ENCODE assay signal across 8 cellular contexts in the genomic region with DNA sequence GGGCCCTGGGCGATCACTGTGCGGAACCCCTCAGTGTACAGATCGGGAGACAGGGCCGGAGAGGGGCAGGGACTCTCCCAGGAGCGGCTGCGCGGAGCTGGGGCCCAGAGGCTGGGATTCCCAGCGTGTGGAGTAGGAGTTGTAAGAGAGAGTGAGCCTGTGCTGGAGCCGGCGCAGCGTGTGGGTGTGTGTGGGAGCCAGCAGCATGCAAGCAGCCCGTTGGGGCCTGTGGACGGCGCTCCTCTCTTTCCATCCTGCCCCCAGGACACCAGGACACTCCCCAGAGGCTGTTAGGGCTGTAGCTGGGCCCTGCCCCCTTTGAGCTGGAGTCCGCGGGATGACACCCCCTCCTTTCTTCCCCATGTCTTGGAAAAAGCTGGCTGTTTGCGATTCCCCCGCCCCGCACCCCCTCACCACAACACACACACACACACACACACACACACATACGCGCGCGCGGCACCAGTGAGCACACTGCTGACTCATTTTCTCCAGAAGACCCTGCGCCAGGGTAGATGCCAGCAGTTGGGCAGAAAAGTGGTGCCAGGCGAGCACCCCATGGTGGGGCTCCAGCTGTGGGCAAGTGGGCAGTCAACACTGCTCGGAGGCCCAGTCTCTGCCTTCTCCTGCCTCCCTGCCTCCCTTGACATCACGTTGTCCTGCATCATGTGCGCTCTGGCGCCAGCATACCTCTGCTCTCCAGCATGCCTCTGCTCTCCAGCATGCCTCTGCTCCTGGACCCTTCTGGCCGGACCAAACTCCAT. TPM values are rescaled to one million over a fixed set of nuclear protein-coding genes. Genes with fewer than 3 reads are reported as not detected.
DNase-seq lines count a peak whose midpoint lies in the region; ATAC-seq and TF ChIP-seq lines count a peak whose summit lies in the region.

No MANE protein-coding gene starts in this region.

- POLR2A ChIA-PET in naive thymus-derived CD4-positive, alpha-beta T cell (lab: Charles Lee), result interaction anchor here (0.6 kb wide), 1 partner anchor 67 kb away, joined by 3 read pairs; no protein-coding TSS in a partner anchor

- H3K9me3 ChIP-seq in fibroblast of lung (ENCODE audit: control insufficient read depth, insufficient read depth, low read depth, low read length), result no peaks in the 10 kb centered on the region
- H3K9me3 ChIP-seq in naive thymus-derived CD4-positive, alpha-beta T cell (ENCODE audit: control insufficient read depth in 2 of 3, low read length in 3 of 3), result no peaks in the 10 kb centered on the region
- no peaks in the 10 kb centered on the region for H3K9me3 ChIP-seq in upper lobe of right lung

- no peaks in the 10 kb centered on the region for H3K36me3 Mint-ChIP-seq in activated T-cell treated with anti-CD3 and anti-CD28 coated beads, Interleukin-2, amount 50 U/mL, for 24 hours (ENCODE audit: low read depth)
- no peaks in the 10 kb centered on the region for H3K36me3 Mint-ChIP-seq in naive thymus-derived CD4-positive, alpha-beta T cell

- peak overlapping the region; percentile 74 for H2AFZ ChIP-seq in fibroblast of lung (ENCODE audit: low read length)

- CTCF ChIA-PET in naive thymus-derived CD4-positive, alpha-beta T cell (lab: Charles Lee), result interaction anchor here (0.7 kb wide), 1 partner anchor 37 kb away, joined by 3 read pairs; no protein-coding TSS in a partner anchor

- peak; percentile 80 for DNase-seq in Right ventricle myocardium inferior (ENCODE audit: missing footprints)
- DNase-seq in cardiac septum (ENCODE audit: low spot score), result no peak
- DNase-seq in activated T-cell treated with anti-CD3 and anti-CD28 coated beads, Interleukin-2, amount 50 U/mL, for 24 hours, result peak; percentile 52
- peak; percentile 85 to 88 for DNase-seq in fibroblast of lung (ENCODE audit: low read depth in 2 of 2)
- DNase-seq in naive thymus-derived CD4-positive, alpha-beta T cell, result peak in 4 of 9 donors; percentile 15 to 43 (median 23)
- DNase-seq in upper lobe of right lung, result peak; percentile 77

- ATAC-seq in Right ventricle myocardium inferior, result peak; percentile 78
- peak; percentile 7 for ATAC-seq in naive thymus-derived CD4-positive, alpha-beta T cell
- ATAC-seq in upper lobe of right lung, result peak; percentile 59
- no peak for ATAC-seq in GM18909 (IDR thresholded peaks at IDR 0.05; ENCODE audit: poor library complexity, unreplicated experiment)
- ATAC-seq in GM18511 (IDR thresholded peaks at IDR 0.05; ENCODE audit: unreplicated experiment), result no peak

- intact Hi-C loops in Right ventricle myocardium inferior (cut with DNase I) (loop anchor here (1.0 to 2.0 kb wide), 3 partner anchors 20 to 134 kb away; no protein-coding TSS in a partner anchor), cardiac septum (cut with DNase I) (loop anchor here (5.0 kb wide), 3 partner anchors 50 to 115 kb away; no protein-coding TSS in a partner anchor), upper lobe of right lung (cut with DNase I) (loop anchor here (10.0 kb wide), 1 partner anchor 128 kb away; no protein-coding TSS in a partner anchor)
- intact Hi-C loops in naive thymus-derived CD4-positive, alpha-beta T cell (cut with micrococcal nuclease), result loop anchor here in 1 of 2 donors (5.0 to 10.0 kb wide), 3 partner anchors 50 to 348 kb away; partner anchors contain the start of genes AKNA and WHRN

- H3K27me3 Mint-ChIP-seq in activated T-cell treated with anti-CD3 and anti-CD28 coated beads, Interleukin-2, amount 50 U/mL, for 24 hours, result peaks cover 53% of the 10 kb centered on the region
- peaks cover 19 to 44% (median 32%) of the 10 kb centered on the region in 5 donors for H3K27me3 Mint-ChIP-seq in naive thymus-derived CD4-positive, alpha-beta T cell

- peaks cover 9% of the 10 kb centered on the region for H3K27me3 ChIP-seq in fibroblast of lung (ENCODE audit: control insufficient read depth, insufficient read depth, low read length)
- H3K27me3 ChIP-seq in naive thymus-derived CD4-positive, alpha-beta T cell (ENCODE audit: control insufficient read depth in 2 of 2, insufficient read depth in 2 of 2, low read length in 2 of 2), result no peaks in the 10 kb centered on the region
- H3K27me3 ChIP-seq in upper lobe of right lung, result peaks cover 20% of the 10 kb centered on the region

- H3K4me2 ChIP-seq in fibroblast of lung (ENCODE audit: extremely low read depth, insufficient read depth, low read length), result peak overlapping the region; percentile 91

- no peaks in the 10 kb centered on the region for H3K9me3 Mint-ChIP-seq in activated T-cell treated with anti-CD3 and anti-CD28 coated beads, Interleukin-2, amount 50 U/mL, for 24 hours
- H3K9me3 Mint-ChIP-seq in naive thymus-derived CD4-positive, alpha-beta T cell, result no peaks in the 10 kb centered on the region

- H3K4me3 ChIP-seq in fibroblast of lung (replicated peaks in 1 of 4; ENCODE audit: control extremely low read depth in 1 of 4, insufficient read depth in 1 of 4, low read depth in 3 of 4, low read length in 4 of 4) (peak overlapping the region; percentile 62 to 74 (median 70)), upper lobe of right lung (peak overlapping the region; percentile 60)
- peak overlapping the region; percentile 30 for H3K4me3 ChIP-seq in naive thymus-derived CD4-positive, alpha-beta T cell (ENCODE audit: low read length)

- peak overlapping the region; percentile 55 for H3K27ac ChIP-seq in fibroblast of lung (ENCODE audit: insufficient read depth, low read length)
- H3K27ac ChIP-seq in naive thymus-derived CD4-positive, alpha-beta T cell (ENCODE audit: low read depth, low read length), result no peak overlapping the region
- H3K27ac ChIP-seq in upper lobe of right lung, result no peak overlapping the region

- peak overlapping the region; percentile 83 for H3K4me3 Mint-ChIP-seq in activated T-cell treated with anti-CD3 and anti-CD28 coated beads, Interleukin-2, amount 50 U/mL, for 24 hours
- peak overlapping the region; percentile 88 to 98 (median 91) for H3K4me3 Mint-ChIP-seq in naive thymus-derived CD4-positive, alpha-beta T cell

- H3K27ac Mint-ChIP-seq in activated T-cell treated with anti-CD3 and anti-CD28 coated beads, Interleukin-2, amount 50 U/mL, for 24 hours, result peak overlapping the region; percentile 89
- peak overlapping the region in 7 of 9 donors; percentile 3 to 66 (median 62) for H3K27ac Mint-ChIP-seq in naive thymus-derived CD4-positive, alpha-beta T cell

- H4K20me1 ChIP-seq in fibroblast of lung (ENCODE audit: control insufficient read depth, extremely low read depth, insufficient read depth, low read length), result no peaks in the 10 kb centered on the region

- peak overlapping the region; percentile 61 for H3K9ac ChIP-seq in fibroblast of lung (ENCODE audit: insufficient read depth, low read length)

- no peaks in the 10 kb centered on the region for H3K36me3 ChIP-seq in fibroblast of lung (ENCODE audit: control insufficient read depth, insufficient read depth, low read length)
- no peaks in the 10 kb centered on the region for H3K36me3 ChIP-seq in naive thymus-derived CD4-positive, alpha-beta T cell (ENCODE audit: control insufficient read depth in 2 of 3, insufficient read depth in 3 of 3, low read length in 3 of 3)
- no peaks in the 10 kb centered on the region for H3K36me3 ChIP-seq in upper lobe of right lung

- TF ChIP-seq CTCF in fibroblast of lung (conservative IDR thresholded peaks at IDR 0.05 in 1 of 2, IDR thresholded peaks at IDR 0.05 in 1 of 2; ENCODE audit: low read depth in 1 of 2, low read length in 2 of 2) (peak in 1 of 2 donors; percentile 39), upper lobe of right lung (IDR thresholded peaks at IDR 0.05) (peak; percentile 8)

- H3K4me1 Mint-ChIP-seq in activated T-cell treated with anti-CD3 and anti-CD28 coated beads, Interleukin-2, amount 50 U/mL, for 24 hours (ENCODE audit: low read depth), result peaks cover 21% of the 10 kb centered on the region
- H3K4me1 Mint-ChIP-seq in naive thymus-derived CD4-positive, alpha-beta T cell, result peaks cover 15 to 32% (median 24%) of the 10 kb centered on the region in 7 donors

- H3K4me1 ChIP-seq in fibroblast of lung (ENCODE audit: control insufficient read depth, extremely low read depth, insufficient read depth, low read length) (peaks cover 11% of the 10 kb centered on the region), upper lobe of right lung (peaks cover 13% of the 10 kb centered on the region)
- peaks cover 0 to 13% of the 10 kb centered on the region in 2 donors for H3K4me1 ChIP-seq in naive thymus-derived CD4-positive, alpha-beta T cell (ENCODE audit: control insufficient read depth in 2 of 2, insufficient read depth in 2 of 2, low read length in 2 of 2)

- no peaks in the 10 kb centered on the region for H3K79me2 ChIP-seq in fibroblast of lung (ENCODE audit: control insufficient read depth, insufficient read depth, low read length)

RNA-seq across cellular contexts. Expression of gene COL27A1, which starts 1.5 kb away (rescaled TPM):
- total RNA-seq in Right ventricle myocardium inferior (9.8 TPM), cardiac septum (12.8 TPM), fibroblast of lung (3.6 and 5.4 TPM in 2 replicates), upper lobe of right lung (13.7 TPM)
- polyA plus RNA-seq in fibroblast of lung, result 2.4 and 3.3 TPM in 2 replicates
- 2.1 and 3.7 TPM in 2 replicates for polyA plus RNA-seq in fibroblast of lung (2012)
- 4.8 and 5.1 TPM in 2 replicates for polyA minus RNA-seq in fibroblast of lung (ENCODE audit: low replicate concordance)
- 1 to 10 TPM; 1.2 to 2.4 (median 1.9) TPM for total RNA-seq in naive thymus-derived CD4-positive, alpha-beta T cell
- not detected for polyA plus RNA-seq in naive thymus-derived CD4-positive, alpha-beta T cell

RNA-seq across cellular contexts. Expression of gene KIF12, which starts 57.7 kb away (rescaled TPM):
- total RNA-seq in Right ventricle myocardium inferior (not detected), cardiac septum (not detected), fibroblast of lung (not detected in 2 replicates), upper lobe of right lung (6.2 TPM)
- polyA plus RNA-seq in fibroblast of lung, result not detected in 2 replicates
- not detected in 2 replicates for polyA plus RNA-seq in fibroblast of lung (2012)
- polyA minus RNA-seq in fibroblast of lung (ENCODE audit: low replicate concordance), result not detected in 2 replicates
- not detected for total RNA-seq in naive thymus-derived CD4-positive, alpha-beta T cell
- not detected for polyA plus RNA-seq in naive thymus-derived CD4-positive, alpha-beta T cell

Comparison
In these comparisons a context has a peak if more than half of its experiments do, and no peak if none do; other contexts are left out.
1. ATAC-seq: peak in Right ventricle myocardium inferior (single experiment), naive thymus-derived CD4-positive, alpha-beta T cell (single experiment) and upper lobe of right lung (single experiment); none in GM18909 (single experiment) and GM18511 (single experiment).
2. Peak in every context shown above with its lines, with median percentiles within 50 percentile points of each other: H3K4me3 ChIP-seq.